ENCODE assay signal across 2 cellular contexts in the genomic region with DNA sequence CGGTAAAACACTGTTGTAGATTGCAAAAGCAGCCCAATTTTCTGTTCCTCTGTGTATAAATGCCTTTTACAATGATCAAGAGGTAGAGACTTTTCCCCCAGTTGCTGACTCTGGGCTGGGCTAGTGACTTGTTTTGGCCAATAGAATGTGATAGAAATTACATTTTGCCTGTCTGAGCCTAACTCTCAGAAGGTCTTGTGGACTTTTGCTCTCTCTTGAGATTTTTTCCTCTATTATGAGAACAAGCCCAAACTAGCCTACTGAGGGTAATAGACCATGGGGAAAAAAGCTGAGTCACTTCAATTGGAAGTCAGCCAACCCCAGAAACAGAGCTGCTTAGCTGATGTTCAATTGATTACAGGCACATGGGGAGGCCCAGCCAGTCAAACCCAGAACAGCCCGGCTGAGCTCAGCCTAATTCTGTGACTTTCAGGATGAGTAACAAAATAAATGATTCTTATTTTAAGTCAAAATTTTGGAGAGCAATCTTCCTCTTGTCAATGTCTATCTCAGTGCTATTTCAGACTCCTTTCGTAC.
TF ChIP-seq lines count a peak whose summit lies in the region.

No MANE protein-coding gene starts in this region.

TF ChIP-seq in GM23338, 12 proteins besides CTCF, POLR2A, EP300 and RAD21:
- TF ChIP-seq CREB1 (CRISPR knock-in tag; IDR thresholded peaks at IDR 0.05; ENCODE audit: low read depth) (no peak), ZNF331 (CRISPR knock-in tag; IDR thresholded peaks at IDR 0.05; ENCODE audit: low read depth) (peak; percentile 31; the same call in 1 of the 2 replicates), ZNF114 (CRISPR knock-in tag; IDR thresholded peaks at IDR 0.05) (no peak)

TF ChIP-seq in IMR-90, 13 proteins besides CTCF, POLR2A, EP300 and RAD21:
- TF ChIP-seq SMC3 (IDR thresholded peaks at IDR 0.05; ENCODE audit: low read depth, low read length) = no peak
- TF ChIP-seq MXI1 (IDR thresholded peaks at IDR 0.05; ENCODE audit: borderline replicate concordance, low read depth, low read length) = no peak
- no peak for TF ChIP-seq BHLHE40 (IDR thresholded peaks at IDR 0.05; ENCODE audit: low read depth, low read length)
- no peak for TF ChIP-seq CEBPB (IDR thresholded peaks at IDR 0.05; ENCODE audit: low read depth, low read length)
- TF ChIP-seq, protein P1, sequence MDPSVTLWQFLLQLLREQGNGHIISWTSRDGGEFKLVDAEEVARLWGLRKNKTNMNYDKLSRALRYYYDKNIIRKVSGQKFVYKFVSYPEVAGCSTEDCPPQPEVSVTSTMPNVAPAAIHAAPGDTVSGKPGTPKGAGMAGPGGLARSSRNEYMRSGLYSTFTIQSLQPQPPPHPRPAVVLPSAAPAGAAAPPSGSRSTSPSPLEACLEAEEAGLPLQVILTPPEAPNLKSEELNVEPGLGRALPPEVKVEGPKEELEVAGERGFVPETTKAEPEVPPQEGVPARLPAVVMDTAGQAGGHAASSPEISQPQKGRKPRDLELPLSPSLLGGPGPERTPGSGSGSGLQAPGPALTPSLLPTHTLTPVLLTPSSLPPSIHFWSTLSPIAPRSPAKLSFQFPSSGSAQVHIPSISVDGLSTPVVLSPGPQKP (IDR thresholded peaks at IDR 0.05; ENCODE audit: borderline replicate concordance, low read depth, low read length) = no peak
- TF ChIP-seq, protein P2, sequence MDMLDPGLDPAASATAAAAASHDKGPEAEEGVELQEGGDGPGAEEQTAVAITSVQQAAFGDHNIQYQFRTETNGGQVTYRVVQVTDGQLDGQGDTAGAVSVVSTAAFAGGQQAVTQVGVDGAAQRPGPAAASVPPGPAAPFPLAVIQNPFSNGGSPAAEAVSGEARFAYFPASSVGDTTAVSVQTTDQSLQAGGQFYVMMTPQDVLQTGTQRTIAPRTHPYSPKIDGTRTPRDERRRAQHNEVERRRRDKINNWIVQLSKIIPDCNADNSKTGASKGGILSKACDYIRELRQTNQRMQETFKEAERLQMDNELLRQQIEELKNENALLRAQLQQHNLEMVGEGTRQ (IDR thresholded peaks at IDR 0.05; ENCODE audit: low read depth, low read length) = peak; percentile 62; the same call in 1 of the 2 replicates
- TF ChIP-seq FOS (IDR thresholded peaks at IDR 0.05; ENCODE audit: low read depth, low read length) = peak; percentile 22; the same call in 1 of the 2 replicates
- TF ChIP-seq CHD1 (IDR thresholded peaks at IDR 0.05; ENCODE audit: low read depth, low read length) = no peak
- TF ChIP-seq RFX5 (IDR thresholded peaks at IDR 0.05; ENCODE audit: low read depth, low read length) = no peak
- TF ChIP-seq MAFK (IDR thresholded peaks at IDR 0.05; ENCODE audit: low read depth, low read length) = peak; percentile 77
- peak; percentile 97 for TF ChIP-seq NFE2L2 (IDR thresholded peaks at IDR 0.05; ENCODE audit: low read depth, low read length)
- TF ChIP-seq RCOR1 (IDR thresholded peaks at IDR 0.05; ENCODE audit: insufficient replicate concordance, low read length) = no peak
- no peak for TF ChIP-seq MAZ (IDR thresholded peaks at IDR 0.05; ENCODE audit: borderline replicate concordance, low read depth, low read length)
